In the genomic region with DNA sequence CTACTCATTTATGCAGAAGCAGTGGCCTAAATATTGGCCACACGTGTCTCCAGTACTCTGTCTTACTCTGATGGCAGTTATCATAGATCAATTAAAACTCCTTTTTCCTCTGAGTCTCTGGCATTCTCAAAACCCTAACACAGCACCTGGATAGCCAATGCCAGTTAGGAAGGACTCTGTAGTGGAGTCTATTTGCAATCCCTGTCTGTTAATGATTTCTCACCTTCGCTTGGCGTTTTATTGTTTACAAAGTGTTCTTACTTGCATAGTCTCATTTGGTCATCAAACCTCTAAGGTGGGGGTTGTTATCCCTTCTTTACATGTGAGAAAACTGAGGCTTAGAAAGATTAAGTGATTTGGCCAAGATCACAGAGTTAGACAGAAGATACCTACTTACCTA, we compare ENCODE assay signal across 21 cellular contexts.
DNase-seq lines count a peak whose midpoint lies in the region; ATAC-seq and TF ChIP-seq lines count a peak whose summit lies in the region.
"Had no signal": no experiment of that assay in that cellular context is flagged by ENCODE, and none has a peak within 500 bp of the region (broad histone marks: within the 10 kb centered on the region; RNA-seq: fewer than 3 reads in every experiment).

No MANE protein-coding gene starts in this region.

- no peak for TF ChIP-seq POLR2A in body of pancreas (IDR thresholded peaks at IDR 0.05)

- peak; percentile 3 for DNase-seq in DMS53 treated with DMSO at 0.1 percent for 48 hours (lab: John Stamatoyannopoulos, UW; ENCODE audit: unreplicated experiment)
- no peak for DNase-seq in body of pancreas
- DNase-seq in left colon = no peak
- DNase-seq in NCI-H2227 (lab: John Stamatoyannopoulos, UW; ENCODE audit: unreplicated experiment) = no peak
- no peak for DNase-seq in T-helper 9 cell
- DNase-seq in KBM-7 = no peak
- no peak for DNase-seq in NCI-H526 treated with DMSO at 0.1 percent for 48 hours (lab: John Stamatoyannopoulos, UW)
- DNase-seq: DMS 273 treated with DMSO at 0.1 percent for 48 hours, HFFc6, IMR-90, Kasumi-1, MM.1S, NCI-H1092 treated with DMSO at 0.1 percent for 48 hours, NCI-H1694, NCI-H2107, NCI-H345, NCI-H526, PC-9 had no signal

- 9 to 14% methylated on average over 3 of the region's 3 CpGs for WGBS in body of pancreas, 2 donors

- no peak for TF ChIP-seq CTCF in body of pancreas (IDR thresholded peaks at IDR 0.05)

- H3K9me3 ChIP-seq in body of pancreas (no peaks in the 10 kb centered on the region), muscle layer of duodenum (ENCODE audit: control insufficient read depth in 1 of 2, low read length in 2 of 2) (no peaks in the 10 kb centered on the region)
- H3K9me3 ChIP-seq: SJSA1 had no signal

- in situ Hi-C loops in KBM-7 (cut with MboI; ENCODE audit: low pct_unique_long_range_greater_than_20kb, low sequenced_read_pairs) = no loop called here

- H3K36me3 ChIP-seq in body of pancreas (replicated peaks in 1 of 2; ENCODE audit: insufficient read depth in 1 of 2, low read depth in 2 of 2) (no peaks in the 10 kb centered on the region), muscle layer of duodenum (ENCODE audit: control insufficient read depth in 1 of 2, insufficient read depth in 2 of 2, low read length in 2 of 2) (no peaks in the 10 kb centered on the region)
- H3K36me3 ChIP-seq: SJSA1 had no signal

- intact Hi-C loops in body of pancreas (cut with DNase I) = no loop called here
- intact Hi-C loops in left colon (cut with DNase I, micrococcal nuclease) = no loop called here

- H3K4me3 ChIP-seq in body of pancreas (no peak overlapping the region), muscle layer of duodenum (ENCODE audit: low read depth in 1 of 2, low read length in 2 of 2) (no peak overlapping the region)
- H3K4me3 ChIP-seq: PC-9, SJSA1 had no signal

- peaks cover 13% of the 10 kb centered on the region for H3K4me1 ChIP-seq in body of pancreas
- H3K4me1 ChIP-seq in muscle layer of duodenum (ENCODE audit: control insufficient read depth in 1 of 2, insufficient read depth in 2 of 2, low read length in 2 of 2) = no peaks in the 10 kb centered on the region
- H3K4me1 ChIP-seq: SJSA1 had no signal

- ATAC-seq in body of pancreas (peak; percentile 58), left colon (peak; percentile 91)

- H3K27me3 ChIP-seq in body of pancreas = no peaks in the 10 kb centered on the region
- H3K27me3 ChIP-seq in muscle layer of duodenum (ENCODE audit: low read depth, low read length) = no peaks in the 10 kb centered on the region
- H3K27me3 ChIP-seq: SJSA1 had no signal

- H3K27ac ChIP-seq in body of pancreas (peak overlapping the region in 2 of 4 donors; percentile 2 to 48), muscle layer of duodenum (ENCODE audit: low read length) (peak overlapping the region; percentile 30)
- H3K27ac ChIP-seq: C4-2B, PC-9, SJSA1 had no signal
